ENCODE assay signal across 8 cellular contexts in the genomic region with DNA sequence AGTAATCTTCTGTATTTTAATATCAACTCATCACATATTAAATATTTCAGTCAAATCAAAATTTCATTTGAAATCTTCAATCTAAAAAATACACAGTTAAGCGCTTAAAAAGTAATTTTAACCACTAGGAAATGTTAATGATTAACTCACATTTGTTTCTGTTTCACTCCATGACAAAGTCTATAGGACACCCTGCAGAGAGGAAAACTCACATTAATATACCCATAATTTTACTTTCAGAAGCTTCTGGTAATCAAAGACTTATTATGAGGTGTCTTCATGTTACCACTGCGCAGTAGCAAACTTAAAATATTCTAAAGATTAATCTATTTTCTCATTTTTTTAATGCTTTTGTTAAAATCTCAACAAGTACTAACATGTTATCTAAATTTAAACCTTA. TPM values are rescaled to one million over a fixed set of nuclear protein-coding genes. Genes with fewer than 3 reads are reported as not detected.
DNase-seq lines count a peak whose midpoint lies in the region; ATAC-seq and TF ChIP-seq lines count a peak whose summit lies in the region.

No MANE protein-coding gene starts in this region.

- WGBS in GM23248 (ENCODE audit: low coverage in 1 of 2, low lambda C conversion rate in 2 of 2, missing lambda C conversion rate in 2 of 2), 2 experiments: 94 to 100% methylated on average over 2 of the region's 2 CpGs

- peak overlapping the region; percentile 95; the same call in 1 of the 2 replicates for H3K27ac ChIP-seq in GM23248
- peak overlapping the region; percentile 96; the same call in 1 of the 2 replicates for H3K27ac ChIP-seq in SK-N-MC
- H3K27ac ChIP-seq in skin epidermis: peak overlapping the region in 10 of 21 experiments; percentile 91 to 98 (median 93)

- H3F3A ChIP-seq in GM23248 (ENCODE audit: insufficient read depth): no peaks in the 10 kb centered on the region; the same call in 1 of the 2 replicates

- H3K4me2 ChIP-seq in GM23248 (ENCODE audit: unreplicated experiment): peak overlapping the region; percentile 84

- H2AFZ ChIP-seq in GM23248: peak overlapping the region; percentile 99

- ATAC-seq in GM19455 (IDR thresholded peaks at IDR 0.05; ENCODE audit: unreplicated experiment): no peak
- ATAC-seq in GM19328 (IDR thresholded peaks at IDR 0.05; ENCODE audit: unreplicated experiment): no peak

- in situ Hi-C loops in GM23248 (cut with MboI): no loop called here

- H4K20me1 ChIP-seq in GM23248 (ENCODE audit: insufficient read depth): no peaks in the 10 kb centered on the region

- H3K27me3 ChIP-seq in GM23248 (replicated peaks; ENCODE audit: insufficient read depth): no peaks in the 10 kb centered on the region

- TF ChIP-seq CTCF in fibroblast of pulmonary artery (IDR thresholded peaks at IDR 0.05; ENCODE audit: low read length, missing control alignments): no peak

- H3K9ac ChIP-seq in GM23248 (peak overlapping the region; percentile 93), SK-N-MC (ENCODE audit: insufficient read length) (peak overlapping the region; percentile 93)

- DNase-seq in GM23248 (no peak), SK-N-MC (ENCODE audit: low read depth, low spot score) (no peak), fibroblast of pulmonary artery (ENCODE audit: low read depth) (no peak)
- DNase-seq in stimulated activated CD4-positive, alpha-beta T cell treated with anti-CD3 and anti-CD28 coated beads, Interleukin-4, amount 100 ng/mL, for 1 hour: no peak
- no peak for DNase-seq in central memory CD4-positive, alpha-beta T cell

- H3K36me3 ChIP-seq in GM23248 (ENCODE audit: low read depth): no peaks in the 10 kb centered on the region
- no peaks in the 10 kb centered on the region for H3K36me3 ChIP-seq in SK-N-MC (ENCODE audit: insufficient read depth, low read length)

- H3K4me3 ChIP-seq in GM23248 (peak overlapping the region; percentile 91), SK-N-MC (peak overlapping the region; percentile 88), fibroblast of pulmonary artery (replicated peaks; ENCODE audit: low read depth, low read length) (peak overlapping the region; percentile 76), skin epidermis (peak overlapping the region in 6 of 7 experiments; percentile 54 to 79 (median 67))

- H3K9me3 ChIP-seq in GM23248 (ENCODE audit: low read depth): no peaks in the 10 kb centered on the region
- H3K9me3 ChIP-seq in SK-N-MC (ENCODE audit: low read depth, low read length): no peaks in the 10 kb centered on the region

- H3K4me1 ChIP-seq in GM23248 (ENCODE audit: insufficient read depth): no peaks in the 10 kb centered on the region

- H3K79me2 ChIP-seq in GM23248 (ENCODE audit: insufficient read depth): no peaks in the 10 kb centered on the region

- H3K9me2 ChIP-seq in GM23248 (ENCODE audit: insufficient read depth): peaks cover 5% of the 10 kb centered on the region

RNA-seq across cellular contexts. Expression of gene ZNF518A, which starts 41.0 kb away (rescaled TPM):
- total RNA-seq in GM23248 (2014; rRNA removed; shearing (Covaris generic)): 8.9 and 11.3 TPM in 2 replicates
- polyA plus RNA-seq in GM23248 (2016; fragmentation: Nextera tagmentation; extraction: Ambion mirVana): 6.2 and 6.8 TPM in 2 replicates

RNA-seq across cellular contexts. Expression of gene CCNJ, which starts 45.7 kb away (rescaled TPM):
- total RNA-seq in GM23248 (2014; rRNA removed; shearing (Covaris generic)): 1.3 and 2.7 TPM in 2 replicates
- 2.9 and 3.7 TPM in 2 replicates for polyA plus RNA-seq in GM23248 (2016; fragmentation: Nextera tagmentation; extraction: Ambion mirVana)
